10 cellular contexts compared by ENCODE assay signal in the genomic region with DNA sequence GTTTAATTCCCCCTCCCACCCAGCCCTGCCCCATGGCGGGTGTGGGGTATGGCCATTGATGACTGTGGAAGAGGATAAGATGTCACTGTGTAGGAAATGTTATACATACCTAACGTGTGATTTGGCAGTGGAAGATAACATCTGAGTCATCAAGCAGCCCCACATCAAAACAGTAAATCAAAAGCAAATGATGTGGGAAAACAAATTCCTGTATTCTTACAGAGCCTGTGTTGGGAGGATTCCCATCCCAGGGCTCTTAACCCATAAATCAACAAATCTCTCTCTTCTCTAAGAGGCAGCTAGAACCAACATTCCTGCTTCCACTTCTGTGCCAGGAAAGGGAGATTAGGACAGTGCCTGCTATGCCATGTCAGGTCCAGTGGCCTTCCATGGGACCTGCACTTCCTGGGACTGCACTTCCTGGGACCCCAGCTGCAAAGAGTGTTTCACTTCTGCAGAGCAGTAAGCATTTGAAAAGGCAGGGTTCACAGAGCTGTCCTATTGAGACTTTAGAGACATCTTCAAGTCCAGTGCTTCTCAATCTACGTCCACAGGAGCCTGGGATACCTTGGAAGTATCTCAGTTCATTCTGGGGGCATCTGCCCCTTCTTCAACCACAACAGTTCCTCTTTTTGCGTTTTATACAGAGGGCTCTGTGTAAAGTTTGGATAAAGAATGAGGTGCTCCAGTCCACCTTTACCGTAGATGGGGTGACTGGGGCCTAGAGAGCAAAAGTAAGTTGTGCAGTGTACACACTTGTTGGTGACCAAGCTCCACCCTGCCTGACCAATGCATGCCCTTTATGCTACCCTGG. TPM values are rescaled to one million over a fixed set of nuclear protein-coding genes. Genes with fewer than 3 reads are reported as not detected.
DNase-seq lines count a peak whose midpoint lies in the region; ATAC-seq, FAIRE-seq and TF ChIP-seq lines count a peak whose summit lies in the region.
"Had no signal": no experiment of that assay in that cellular context is flagged by ENCODE, and none has a peak within 500 bp of the region (broad histone marks: within the 10 kb centered on the region; RNA-seq: fewer than 3 reads in every experiment).

No MANE protein-coding gene starts in this region.

- CTCF ChIA-PET in BJ (lab: Yijun Ruan, JAX): interaction anchor here (0.6 to 1.6 kb wide), 7 partner anchors 13 to 226 kb away, joined by 3 to 5 read pairs (median 3); a partner anchor contains a TSS

- DNase-seq in BJ (ENCODE audit: low read depth) (peak; percentile 97), NCI-H2029 treated with DMSO at 0.1 percent for 48 hours (lab: John Stamatoyannopoulos, UW) (peak; percentile 12), dedifferentiated amniotic fluid mesenchymal stem cell (ENCODE audit: extremely low spot score) (peak; percentile 94), myocyte (ENCODE audit: low read depth) (peak; percentile 88), posterior vena cava (ENCODE audit: low spot score) (no peak), small intestine (no peak)
- no peak for DNase-seq in stimulated activated naive CD4-positive, alpha-beta T cell (lab: John Stamatoyannopoulos, UW)
- DNase-seq: activated naive CD8-positive, alpha-beta T cell treated with anti-CD3 and anti-CD28 coated beads, Interleukin-2, amount 10 ng/mL, durations not matched to agents 7 days and 5 days; Kasumi-1 had no signal

- no peak for TF ChIP-seq CTCF in BJ (IDR thresholded peaks at IDR 0.05; ENCODE audit: insufficient read depth, low read depth, low read length)

- 52 to 69% (median 67%) methylated on average over 5 of the region's 5 CpGs for WGBS in small intestine, 3 donors

- no peaks in the 10 kb centered on the region for H3K36me3 ChIP-seq in BJ (ENCODE audit: control insufficient read depth, insufficient read depth, low read length)
- H3K36me3 ChIP-seq in small intestine (ENCODE audit: control insufficient read depth in 2 of 2, insufficient read depth in 2 of 2, low read length in 2 of 2): no peaks in the 10 kb centered on the region

- intact Hi-C loops in posterior vena cava (cut with DNase I): no loop called here

- no peaks in the 10 kb centered on the region for H3K9me3 ChIP-seq in small intestine (ENCODE audit: control insufficient read depth, low read depth)

- H3K4me1 ChIP-seq in small intestine (ENCODE audit: control insufficient read depth in 2 of 2, insufficient read depth in 1 of 2, low read depth in 1 of 2, low read length in 1 of 2): peaks cover 0 to 14% of the 10 kb centered on the region in 2 donors

- no peaks in the 10 kb centered on the region for H3K27me3 ChIP-seq in BJ (ENCODE audit: control insufficient read depth, insufficient read depth, low read length)
- no peaks in the 10 kb centered on the region for H3K27me3 ChIP-seq in small intestine (ENCODE audit: control insufficient read depth in 2 of 2, insufficient read depth in 2 of 2, low read length in 2 of 2)

- no peak for FAIRE-seq in small intestine (lab: Jason Lieb, UNC)

- ATAC-seq in HG03565 (IDR thresholded peaks at IDR 0.05; ENCODE audit: unreplicated experiment): no peak

- POLR2A ChIA-PET in BJ (lab: Charles Lee): no interaction called here

- H3K27ac ChIP-seq in small intestine (ENCODE audit: low read depth in 1 of 2, low read length in 1 of 2): peak overlapping the region in 1 of 2 donors; percentile 34

- H3K4me3 ChIP-seq in BJ (ENCODE audit: low read depth, low read length) (no peak overlapping the region), small intestine (ENCODE audit: low read depth in 1 of 2, low read length in 2 of 2) (no peak overlapping the region)

RNA-seq across cellular contexts. Expression of a gene that starts 45.8 kb away (rescaled TPM):
- polyA plus RNA-seq in BJ (2011; rRNA removed) (2.7 and 4.6 TPM in 2 replicates), small intestine (10 to 100 TPM in 2 of 3 donors, 1 to 10 TPM in 1; 9.7 to 50.8 (median 30.3) TPM)
- 6.7 and 7.2 TPM in 2 replicates for polyA minus RNA-seq in BJ (2011; rRNA and poly(A)+ RNA removed)
- total RNA-seq in myocyte (4.3 and 5.1 TPM in 2 replicates), posterior vena cava (1 to 10 TPM; 9.5 to 9.7 TPM)
- 3.4 TPM for polyA plus RNA-seq in myocyte (2012)

Comparison
In these comparisons a context has a peak if more than half of its experiments do, and no peak if none do; other contexts are left out.
1. DNase-seq: peak in BJ (single experiment), NCI-H2029 treated with DMSO at 0.1 percent for 48 hours (single experiment), dedifferentiated amniotic fluid mesenchymal stem cell (single experiment) and myocyte (single experiment); none in stimulated activated naive CD4-positive, alpha-beta T cell (0 of 6), posterior vena cava (single experiment) and small intestine (single experiment).